Comparison of ENCODE assay signal across 8 cellular contexts in genomic region chr1:42940851-42941639, GRCh38. TPM values are rescaled to one million over a fixed set of nuclear protein-coding genes. Genes with fewer than 3 reads are reported as not detected.
DNase-seq lines count a peak whose midpoint lies in the region; ATAC-seq and TF ChIP-seq lines count a peak whose summit lies in the region.

No MANE protein-coding gene starts in this region.

- H3K9me3 ChIP-seq in CD4-positive, alpha-beta memory T cell (ENCODE audit: control insufficient read depth in 1 of 2, low read length in 2 of 2) = no peaks in the 10 kb centered on the region
- no peaks in the 10 kb centered on the region for H3K9me3 ChIP-seq in mesodermal cell (ENCODE audit: control insufficient read depth, low read length)

- TF ChIP-seq CTCF in cardiac fibroblast (IDR thresholded peaks at IDR 0.05; ENCODE audit: low read depth, low read length) = no peak

- CTCF ChIA-PET in CD4-positive, alpha-beta memory T cell (lab: Charles Lee; ENCODE audit: partially characterized antibody) = interaction anchor here (1.0 to 4.2 kb wide), 4 partner anchors 9 to 16 kb away, joined by 3 to 20 read pairs (median 4); no protein-coding TSS in a partner anchor

- no peaks in the 10 kb centered on the region for H3K27me3 Mint-ChIP-seq in CD4-positive, alpha-beta memory T cell

- peaks cover 98% of the 10 kb centered on the region for H3K4me1 ChIP-seq in CD4-positive, alpha-beta memory T cell (ENCODE audit: insufficient read depth, low read length)
- peaks cover 63% of the 10 kb centered on the region for H3K4me1 ChIP-seq in mesodermal cell (ENCODE audit: control insufficient read depth, insufficient read depth, low read length, poor library complexity, severe bottlenecking)

- peak overlapping the region in 6 of 8 donors; percentile 27 to 76 (median 42) for H3K4me3 Mint-ChIP-seq in CD4-positive, alpha-beta memory T cell

- no peak overlapping the region for H3K4me3 ChIP-seq in CD4-positive, alpha-beta memory T cell (ENCODE audit: low read length in 2 of 2)
- H3K4me3 ChIP-seq in cardiac fibroblast (replicated peaks in 1 of 2; ENCODE audit: low read depth in 2 of 2, low read length in 2 of 2) (no peak overlapping the region), mesodermal cell (ENCODE audit: extremely low read depth, insufficient read depth, low read length, poor library complexity, severe bottlenecking) (no peak overlapping the region)

- no peaks in the 10 kb centered on the region for H3K27me3 ChIP-seq in CD4-positive, alpha-beta memory T cell (ENCODE audit: insufficient read depth, low read length)

- peak overlapping the region; percentile 6 for H3K27ac ChIP-seq in CD4-positive, alpha-beta memory T cell (ENCODE audit: low read depth, low read length)
- peak overlapping the region; percentile 98 for H3K27ac ChIP-seq in mesodermal cell (ENCODE audit: low read depth, low read length, severe bottlenecking)

- intact Hi-C loops in CD4-positive, alpha-beta memory T cell (cut with micrococcal nuclease) = no loop called here

- peaks cover 30% of the 10 kb centered on the region for H3K36me3 ChIP-seq in CD4-positive, alpha-beta memory T cell (ENCODE audit: insufficient read depth, low read length)
- peaks cover 62% of the 10 kb centered on the region for H3K36me3 ChIP-seq in mesodermal cell (ENCODE audit: control insufficient read depth, insufficient read depth, low read length)

- H3K9me3 Mint-ChIP-seq in CD4-positive, alpha-beta memory T cell = peaks cover 0 to 4% (median 0%) of the 10 kb centered on the region in 8 donors

- no peak for DNase-seq in CD4-positive, alpha-beta memory T cell
- DNase-seq in MV-4-11 (lab: John Stamatoyannopoulos, UW) (peak; percentile 93), cardiac fibroblast (ENCODE audit: low read depth in 2 of 2) (peak; percentile 96 to 100), activated gamma-delta T cell (lab: John Stamatoyannopoulos, UW) (no peak)
- no peak for DNase-seq in stimulated activated CD4-positive, alpha-beta T cell treated with anti-CD3 and anti-CD28 coated beads, Interleukin-4, amount 100 ng/mL, for 1 hour

- H3K27ac Mint-ChIP-seq in CD4-positive, alpha-beta memory T cell = peak overlapping the region; percentile 59 to 94 (median 89)

- ATAC-seq in GM21717 (IDR thresholded peaks at IDR 0.05; ENCODE audit: unreplicated experiment) = no peak
- no peak for ATAC-seq in GM19351 (IDR thresholded peaks at IDR 0.05; ENCODE audit: unreplicated experiment)

- WGBS in mesodermal cell (ENCODE audit: insufficient coverage in 2 of 2), 2 experiments = 72 to 84% methylated on average over 14 of the region's 14 CpGs

- POLR2A ChIA-PET in CD4-positive, alpha-beta memory T cell (lab: Charles Lee; ENCODE audit: partially characterized antibody) = interaction anchor here (1.0 to 23.8 kb wide), 3 partner anchors 0 to 16 kb away, joined by 3 to 555 read pairs (median 555); partner anchors contain the start of gene SLC2A1

- H3K4me1 Mint-ChIP-seq in CD4-positive, alpha-beta memory T cell = peaks cover 76 to 99% (median 92%) of the 10 kb centered on the region in 4 donors

- H3K36me3 Mint-ChIP-seq in CD4-positive, alpha-beta memory T cell = peaks cover 48 to 65% of the 10 kb centered on the region in 2 donors

RNA-seq across cellular contexts. Expression of gene SLC2A1, which starts 17.6 kb away (rescaled TPM):
- 10 to 100 TPM; 57.5 to 58.4 TPM for total RNA-seq in CD4-positive, alpha-beta memory T cell
- polyA plus RNA-seq in CD4-positive, alpha-beta memory T cell = 10 to 100 TPM; 22.7 to 29.9 TPM
- polyA plus RNA-seq in mesodermal cell (2013, experiment 1 of 2) = 99.2 TPM
- polyA plus RNA-seq in mesodermal cell (2013, experiment 2 of 2) = 95.3 TPM

Comparison
In these comparisons a context has a peak if more than half of its experiments do, and no peak if none do; other contexts are left out.
1. DNase-seq: peak in MV-4-11 (single experiment) and cardiac fibroblast (2 of 2); none in CD4-positive, alpha-beta memory T cell (0 of 5), stimulated activated CD4-positive, alpha-beta T cell treated with anti-CD3 and anti-CD28 coated beads, Interleukin-4, amount 100 ng/mL, for 1 hour (single experiment) and activated gamma-delta T cell (single experiment).